ENCODE assay signal across 14 cellular contexts in the genomic region with DNA sequence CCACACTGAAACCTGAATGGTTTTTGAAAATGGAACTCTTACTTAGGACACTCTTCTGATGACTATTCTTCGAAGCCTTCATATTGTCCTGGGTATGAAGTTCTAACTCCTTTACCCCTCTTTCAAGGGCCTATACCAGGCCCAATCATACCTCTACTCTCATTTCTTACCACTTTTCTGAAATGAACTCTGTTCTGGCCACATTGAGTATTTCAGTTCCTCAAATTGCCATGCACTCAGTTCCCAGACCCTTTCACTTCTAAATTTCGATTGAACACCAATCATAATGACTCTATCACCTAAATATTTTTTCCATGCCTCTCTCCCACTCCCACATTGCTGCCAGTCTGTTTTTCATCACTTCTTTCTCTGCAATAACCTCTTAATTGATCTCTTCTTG. TPM values are rescaled to one million over a fixed set of nuclear protein-coding genes. Genes with fewer than 3 reads are reported as not detected.
DNase-seq lines count a peak whose midpoint lies in the region; ATAC-seq and TF ChIP-seq lines count a peak whose summit lies in the region.
"Had no signal": no experiment of that assay in that cellular context is flagged by ENCODE, and none has a peak within 500 bp of the region (broad histone marks: within the 10 kb centered on the region; RNA-seq: fewer than 3 reads in every experiment).

No MANE protein-coding gene starts in this region.

- intact Hi-C loops in aorta (cut with DNase I): no loop called here

- H3K27ac ChIP-seq in aorta (ENCODE audit: low read depth in 1 of 2, low read length in 2 of 2): no peak overlapping the region
- H3K27ac ChIP-seq: colonic mucosa, lower lobe of right lung, VCaP had no signal

- no peaks in the 10 kb centered on the region for H3K4me1 ChIP-seq in aorta (ENCODE audit: control insufficient read depth in 1 of 2, insufficient read depth in 2 of 2, low read length in 2 of 2)
- H3K4me1 ChIP-seq: colonic mucosa, lower lobe of right lung had no signal

- H3K27me3 ChIP-seq in aorta (ENCODE audit: control insufficient read depth in 1 of 2, insufficient read depth in 2 of 2, low read length in 1 of 2): no peaks in the 10 kb centered on the region
- H3K27me3 ChIP-seq: colonic mucosa had no signal

- DNase-seq in GM12865 (ENCODE audit: low read depth) (peak; percentile 78), DMS79 (lab: John Stamatoyannopoulos, UW) (no peak), islet precursor cell (no peak), aorta (no peak), HPDE6-E6E7 (ENCODE audit: extremely low spot score) (no peak)
- DNase-seq: colonic mucosa, foreskin melanocyte, GDM1, lower lobe of right lung, NCI-H187 had no signal

- no peak for TF ChIP-seq CTCF in GM12865 (IDR thresholded peaks at IDR 0.05; ENCODE audit: insufficient read depth, low read depth, low read length, missing control alignments)

- no peaks in the 10 kb centered on the region for H3K9me3 ChIP-seq in aorta (ENCODE audit: control insufficient read depth, low read length)
- H3K9me3 ChIP-seq: colonic mucosa, lower lobe of right lung had no signal

- no peak overlapping the region for H3K4me3 ChIP-seq in GM12865 (ENCODE audit: low read depth, low read length)
- H3K4me3 ChIP-seq in aorta (ENCODE audit: low read length in 2 of 2): no peak overlapping the region
- H3K4me3 ChIP-seq: colonic mucosa, lower lobe of right lung had no signal

- H3K36me3 ChIP-seq in aorta (ENCODE audit: control insufficient read depth in 1 of 2, insufficient read depth in 2 of 2, low read length in 1 of 2): no peaks in the 10 kb centered on the region
- H3K36me3 ChIP-seq: colonic mucosa, lower lobe of right lung had no signal

- ATAC-seq in GM19372 (IDR thresholded peaks at IDR 0.05; ENCODE audit: low read depth, unreplicated experiment) (peak; percentile 99), HG02798 (IDR thresholded peaks at IDR 0.05; ENCODE audit: poor library complexity, unreplicated experiment) (peak; percentile 98), HG03469 (IDR thresholded peaks at IDR 0.05; ENCODE audit: unreplicated experiment) (peak; percentile 99), aorta (ENCODE audit: low FRiP score) (no peak)
- ATAC-seq: lower lobe of right lung had no signal

- WGBS in aorta, 2 donors: 86 to 89% methylated on average over 2 of the region's 2 CpGs

RNA-seq across cellular contexts. Expression of gene LACC1, which starts 53.7 kb away (rescaled TPM):
- 1 to 10 TPM; 8.2 to 9.4 TPM for total RNA-seq in aorta
- polyA plus RNA-seq in aorta: 10 to 100 TPM in 1 of 2 donors, 1 to 10 TPM in 1; 5.3 to 12.3 TPM

RNA-seq across cellular contexts. Expression of gene CCDC122, which starts 53.8 kb away (rescaled TPM):
- total RNA-seq in aorta: 1 to 10 TPM; 6.4 to 8.6 TPM
- polyA plus RNA-seq in aorta: 1 to 10 TPM; 3.1 to 3.4 TPM
